Comparison of ENCODE assay signal across 26 cellular contexts in the genomic region with DNA sequence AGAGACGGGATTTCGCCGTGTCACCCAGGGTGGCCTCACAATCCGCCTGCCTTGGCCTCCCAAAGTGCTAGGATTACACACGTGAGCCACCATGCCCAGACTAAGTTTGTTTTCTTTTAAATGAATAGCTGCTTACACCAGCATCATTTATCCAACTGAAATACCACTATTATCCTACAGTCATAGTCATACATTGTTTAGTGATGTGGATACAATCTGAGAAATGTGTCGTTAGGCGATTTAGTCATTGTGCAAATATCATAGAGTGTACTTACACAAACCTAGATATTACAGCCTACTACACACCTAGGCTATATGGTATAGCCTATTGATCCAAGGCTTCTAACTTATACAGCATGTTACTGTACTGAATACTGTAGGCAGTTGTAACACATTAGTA. TPM values are rescaled to one million over a fixed set of nuclear protein-coding genes. Genes with fewer than 3 reads are reported as not detected.
DNase-seq lines count a peak whose midpoint lies in the region; ATAC-seq and TF ChIP-seq lines count a peak whose summit lies in the region.
"Had no signal": no experiment of that assay in that cellular context is flagged by ENCODE, and none has a peak within 500 bp of the region (broad histone marks: within the 10 kb centered on the region; RNA-seq: fewer than 3 reads in every experiment).

No MANE protein-coding gene starts in this region.

- peaks cover 68% of the 10 kb centered on the region for H3K4me1 Mint-ChIP-seq in activated T-cell treated with anti-CD3 and anti-CD28 coated beads, Interleukin-2, amount 50 U/mL, for 24 hours (ENCODE audit: low read depth)
- peaks cover 49% of the 10 kb centered on the region for H3K4me1 Mint-ChIP-seq in activated T-cell treated with anti-CD3 and anti-CD28 coated beads, Interleukin-2, amount 50 U/mL, for 4 hours (ENCODE audit: low read depth)

- no peak overlapping the region for H3K4me2 ChIP-seq in osteoblast (ENCODE audit: insufficient read depth, low read length)

- TF ChIP-seq CTCF in Panc1 (IDR thresholded peaks at IDR 0.05): no peak
- no peak for TF ChIP-seq CTCF in astrocyte of the spinal cord (IDR thresholded peaks at IDR 0.05; ENCODE audit: low read depth, low read length)
- no peak for TF ChIP-seq CTCF in osteoblast (IDR thresholded peaks at IDR 0.05; ENCODE audit: extremely low read depth, low read depth, low read length)

- H3K4me1 ChIP-seq in Panc1 (ENCODE audit: control insufficient read depth, insufficient read depth, low read length): peaks cover 18% of the 10 kb centered on the region; the same call in 1 of the 2 replicates
- peaks cover 4% of the 10 kb centered on the region for H3K4me1 ChIP-seq in osteoblast (ENCODE audit: insufficient read depth, low read length)
- H3K4me1 ChIP-seq: BE2C had no signal

- peak overlapping the region; percentile 14 for H3K27ac Mint-ChIP-seq in activated T-cell treated with anti-CD3 and anti-CD28 coated beads, Interleukin-2, amount 50 U/mL, for 24 hours

- CTCF ChIA-PET in Panc1 (lab: Charles Lee): no interaction called here

- DNase-seq in activated T-cell treated with anti-CD3 and anti-CD28 coated beads, Interleukin-2, amount 50 U/mL, for 24 hours: no peak
- no peak for DNase-seq in activated T-cell treated with anti-CD3 and anti-CD28 coated beads, Interleukin-2, amount 50 U/mL, for 4 hours
- DNase-seq in Panc1 (ENCODE audit: low read depth, low spot score): peak; percentile 78
- DNase-seq in astrocyte of the spinal cord (ENCODE audit: low read depth, low spot score): peak; percentile 15
- DNase-seq in osteoblast (ENCODE audit: insufficient read length, low spot score, missing footprints): no peak
- no peak for DNase-seq in T-helper 2 cell
- no peak for DNase-seq in stimulated activated CD4-positive, alpha-beta T cell treated with anti-CD3 and anti-CD28 coated beads, Interleukin-4, amount 100 ng/mL, for 4 hours
- DNase-seq: 8988T; ACHN; BE2C; CD8-positive, alpha-beta memory T cell; DMS 273 treated with DMSO at 0.1 percent for 48 hours; DND-41; GOT3; KBM-7; NCI-H1105 treated with DMSO at 0.1 percent for 48 hours; NCI-H146; NCI-H2029; NCI-H446; NCI-H526; NCI-H82; SHP77 treated with DMSO at 0.1 percent for 48 hours had no signal

- H3K27me3 ChIP-seq in Panc1 (ENCODE audit: control insufficient read depth, insufficient read depth, low read length) (no peaks in the 10 kb centered on the region), osteoblast (ENCODE audit: insufficient read depth, low read length) (no peaks in the 10 kb centered on the region)
- H3K27me3 ChIP-seq: BE2C had no signal

- POLR2A ChIA-PET in Panc1 (lab: Charles Lee): no interaction called here

- no peak for ATAC-seq in activated T-cell treated with anti-CD3 and anti-CD28 coated beads, Interleukin-2, amount 50 U/mL, for 4 hours
- ATAC-seq in Panc1 (peak; percentile 91), GM18498 (IDR thresholded peaks at IDR 0.05; ENCODE audit: unreplicated experiment) (no peak)

- peaks cover 36% of the 10 kb centered on the region for H4K20me1 ChIP-seq in osteoblast (ENCODE audit: insufficient read depth, low read length)

- no TSS peak for BruUV-seq in Panc1 (replicated peaks; lab: Mats Ljungman, UMichigan)

- intact Hi-C loops in Panc1 (cut with micrococcal nuclease; ENCODE audit: unreplicated experiment): loop anchor here (10.0 kb wide), 1 partner anchor 278 kb away; no protein-coding TSS in a partner anchor

- peaks cover 86% of the 10 kb centered on the region for H3K36me3 Mint-ChIP-seq in activated T-cell treated with anti-CD3 and anti-CD28 coated beads, Interleukin-2, amount 50 U/mL, for 24 hours (ENCODE audit: low read depth)
- peaks cover 31% of the 10 kb centered on the region for H3K36me3 Mint-ChIP-seq in activated T-cell treated with anti-CD3 and anti-CD28 coated beads, Interleukin-2, amount 50 U/mL, for 4 hours (ENCODE audit: insufficient read depth)

- H3K27me3 Mint-ChIP-seq in activated T-cell treated with anti-CD3 and anti-CD28 coated beads, Interleukin-2, amount 50 U/mL, for 24 hours: no peaks in the 10 kb centered on the region
- no peaks in the 10 kb centered on the region for H3K27me3 Mint-ChIP-seq in activated T-cell treated with anti-CD3 and anti-CD28 coated beads, Interleukin-2, amount 50 U/mL, for 4 hours (ENCODE audit: low read depth)
- H3K27me3 Mint-ChIP-seq: CD8-positive, alpha-beta memory T cell had no signal

- H3K27ac ChIP-seq in Panc1 (ENCODE audit: low read length) (0 out of 2 replicates have a peak overlapping the region, but pooled peaks have one; percentile 40), osteoblast (ENCODE audit: low read depth, low read length) (peak overlapping the region; percentile 25)
- H3K27ac ChIP-seq: SK-N-MC had no signal

- no peak overlapping the region for H2AFZ ChIP-seq in osteoblast (ENCODE audit: low read length)

- H3K4me3 ChIP-seq in Panc1 (ENCODE audit: low read depth in 2 of 2, low read length in 2 of 2) (no peak overlapping the region), astrocyte of the spinal cord (ENCODE audit: low read depth, low read length) (no peak overlapping the region), osteoblast (ENCODE audit: insufficient read depth, low read length) (no peak overlapping the region)
- H3K4me3 ChIP-seq: HAP-1, SK-N-MC had no signal

- in situ Hi-C loops in Panc1 (cut with HindIII; ENCODE audit: low pct_unique_long_range_greater_than_20kb, low sequenced_read_pairs): no loop called here
- in situ Hi-C loops in astrocyte of the spinal cord (cut with HindIII; ENCODE audit: low sequenced_read_pairs): no loop called here

- no peaks in the 10 kb centered on the region for H3K9me3 ChIP-seq in Panc1 (ENCODE audit: control insufficient read depth, insufficient read depth, low read depth, low read length)
- H3K9me3 ChIP-seq in osteoblast (ENCODE audit: low read depth, low read length): no peaks in the 10 kb centered on the region
- H3K9me3 ChIP-seq: BE2C, HAP-1 had no signal

- H3K9me3 Mint-ChIP-seq in activated T-cell treated with anti-CD3 and anti-CD28 coated beads, Interleukin-2, amount 50 U/mL, for 24 hours: no peaks in the 10 kb centered on the region
- H3K9me3 Mint-ChIP-seq in activated T-cell treated with anti-CD3 and anti-CD28 coated beads, Interleukin-2, amount 50 U/mL, for 4 hours: no peaks in the 10 kb centered on the region
- H3K9me3 Mint-ChIP-seq: CD14-positive monocyte; CD8-positive, alpha-beta memory T cell had no signal

- peaks cover 83% of the 10 kb centered on the region for H3K79me2 ChIP-seq in osteoblast (ENCODE audit: insufficient read depth, low read length)

- peaks cover 42% of the 10 kb centered on the region for H3K36me3 ChIP-seq in Panc1 (ENCODE audit: control insufficient read depth, insufficient read depth, low read length)
- peaks cover 44% of the 10 kb centered on the region for H3K36me3 ChIP-seq in osteoblast (ENCODE audit: insufficient read depth, low read length)

- H3K4me3 Mint-ChIP-seq in activated T-cell treated with anti-CD3 and anti-CD28 coated beads, Interleukin-2, amount 50 U/mL, for 24 hours: no peak overlapping the region
- H3K4me3 Mint-ChIP-seq in activated T-cell treated with anti-CD3 and anti-CD28 coated beads, Interleukin-2, amount 50 U/mL, for 4 hours: no peak overlapping the region
- H3K4me3 Mint-ChIP-seq: CD14-positive monocyte; CD8-positive, alpha-beta memory T cell had no signal

RNA-seq across cellular contexts. Expression of gene ZC3H15, which starts 10.3 kb away (rescaled TPM):
- total RNA-seq in activated T-cell treated with anti-CD3 and anti-CD28 coated beads, Interleukin-2, amount 50 U/mL, for 4 hours: 100 to 1,000 TPM in 1 of 3 donors, 10 to 100 TPM in 2; 93.6 to 103 (median 94.3) TPM
- total RNA-seq in Panc1 (2021; ENCODE audit: unreplicated experiment) (72.8 TPM), osteoblast (71.7 and 71.9 TPM in 2 replicates)
- polyA plus RNA-seq in Panc1 (2012; ENCODE audit: insufficient read length): 48.6 TPM

Comparison
In these comparisons a context has a peak if more than half of its experiments do, and no peak if none do; other contexts are left out.
1. DNase-seq: peak in Panc1 (single experiment) and astrocyte of the spinal cord (single experiment); none in activated T-cell treated with anti-CD3 and anti-CD28 coated beads, Interleukin-2, amount 50 U/mL, for 24 hours (single experiment), activated T-cell treated with anti-CD3 and anti-CD28 coated beads, Interleukin-2, amount 50 U/mL, for 4 hours (single experiment), osteoblast (single experiment), T-helper 2 cell (0 of 5) and stimulated activated CD4-positive, alpha-beta T cell treated with anti-CD3 and anti-CD28 coated beads, Interleukin-4, amount 100 ng/mL, for 4 hours (0 of 2).